Comparison of ENCODE assay signal across 20 cellular contexts in genomic region chr1:240811261-240811660, GRCh38.
A peak's percentile ranks its signal among the peaks of the same experiment; 100 is the strongest.
DNase-seq lines count a peak whose midpoint lies in the region; ATAC-seq, FAIRE-seq and TF ChIP-seq lines count a peak whose summit lies in the region.
"Had no signal": no experiment of that assay in that cellular context is flagged by ENCODE, and none has a peak within 500 bp of the region (broad histone marks: within the 10 kb centered on the region; RNA-seq: fewer than 3 reads in every experiment).

No MANE protein-coding gene starts in this region.

- no peaks in the 10 kb centered on the region; the same call in 1 of the 2 replicates for H3K27me3 Mint-ChIP-seq in HFFc6 (ENCODE audit: insufficient read depth)
- H3K27me3 Mint-ChIP-seq: B cell; CD4-positive, CD25-positive, alpha-beta regulatory T cell had no signal

- FAIRE-seq in pancreas (lab: Jason Lieb, UNC), result no peak
- FAIRE-seq: G401.6, GM12892 had no signal

- DNase-seq in EH (ENCODE audit: low read depth) (peak; percentile 60), HFFc6 (peak; percentile 27), RPMI7951 (ENCODE audit: low read depth) (peak; percentile 19), pancreas (no peak), lower lobe of right lung (no peak)
- no peak for DNase-seq in stimulated activated CD4-positive, alpha-beta T cell treated with anti-CD3 and anti-CD28 coated beads, Interleukin-4, amount 100 ng/mL, for 1 hour
- DNase-seq: 8988T; Caco-2; CD4-positive, CD25-positive, alpha-beta regulatory T cell; CD8-positive, alpha-beta T cell; DMS153; DND-41; H9 had no signal

- H3K27me3 ChIP-seq in pancreas (no peaks in the 10 kb centered on the region), lower lobe of right lung (ENCODE audit: low read depth) (no peaks in the 10 kb centered on the region)
- H3K27me3 ChIP-seq: BLaER1 had no signal

- no peaks in the 10 kb centered on the region for H3K36me3 ChIP-seq in pancreas
- no peaks in the 10 kb centered on the region for H3K36me3 ChIP-seq in lower lobe of right lung
- H3K36me3 ChIP-seq: BLaER1 had no signal

- H3K4me1 Mint-ChIP-seq in HFFc6 (ENCODE audit: low read depth), result peaks cover 50% of the 10 kb centered on the region
- H3K4me1 Mint-ChIP-seq: B cell; CD4-positive, CD25-positive, alpha-beta regulatory T cell; GM23338; H9 had no signal

- H3K4me3 Mint-ChIP-seq in HFFc6, result no peak overlapping the region
- H3K4me3 Mint-ChIP-seq: B cell; CD4-positive, CD25-positive, alpha-beta regulatory T cell; CD8-positive, alpha-beta T cell; GM23338; H9 had no signal

- H3K9me3 ChIP-seq in pancreas, result no peaks in the 10 kb centered on the region
- no peaks in the 10 kb centered on the region for H3K9me3 ChIP-seq in lower lobe of right lung
- H3K9me3 ChIP-seq: BLaER1, Caco-2 had no signal

- no peaks in the 10 kb centered on the region for H3K9me3 Mint-ChIP-seq in HFFc6
- H3K9me3 Mint-ChIP-seq: CD8-positive, alpha-beta T cell; GM23338; H9 had no signal

- H3K4me1 ChIP-seq in pancreas (no peaks in the 10 kb centered on the region), lower lobe of right lung (no peaks in the 10 kb centered on the region)
- H3K4me1 ChIP-seq: BLaER1, Caco-2 had no signal

- ATAC-seq in pancreas (no peak), lower lobe of right lung (no peak)
- ATAC-seq: CD8-positive, alpha-beta T cell; GM23338; HCT116 had no signal

- H3K36me3 Mint-ChIP-seq in HFFc6 (ENCODE audit: low read depth), result peaks cover 9% of the 10 kb centered on the region
- H3K36me3 Mint-ChIP-seq: CD4-positive, CD25-positive, alpha-beta regulatory T cell; CD8-positive, alpha-beta T cell had no signal

- H3K4me3 ChIP-seq in pancreas (no peak overlapping the region), lower lobe of right lung (no peak overlapping the region)
- H3K4me3 ChIP-seq: BLaER1, GM23338 had no signal

- no peak overlapping the region for H3K27ac Mint-ChIP-seq in HFFc6
- H3K27ac Mint-ChIP-seq: B cell; CD4-positive, CD25-positive, alpha-beta regulatory T cell; CD8-positive, alpha-beta T cell; GM23338; H9 had no signal

- no peak for TF ChIP-seq CTCF in HFFc6 (IDR thresholded peaks at IDR 0.05)
- TF ChIP-seq CTCF in pancreas (IDR thresholded peaks at IDR 0.05), result no peak
- TF ChIP-seq CTCF in lower lobe of right lung (IDR thresholded peaks at IDR 0.05), result no peak

- intact Hi-C loops in pancreas (cut with DNase I) (no loop called here), lower lobe of right lung (cut with DNase I) (no loop called here)

- H3K27ac ChIP-seq in pancreas, result no peak overlapping the region
- no peak overlapping the region for H3K27ac ChIP-seq in lower lobe of right lung
- H3K27ac ChIP-seq: BLaER1, C4-2B had no signal

- 68 to 76% methylated on average over 2 of the region's 2 CpGs for WGBS in pancreas, 2 donors

Comparison
In these comparisons a context has a peak if more than half of its experiments do, and no peak if none do; other contexts are left out.
1. DNase-seq: peak in EH (single experiment), HFFc6 (single experiment) and RPMI7951 (single experiment); none in pancreas (0 of 6), lower lobe of right lung (single experiment) and stimulated activated CD4-positive, alpha-beta T cell treated with anti-CD3 and anti-CD28 coated beads, Interleukin-4, amount 100 ng/mL, for 1 hour (single experiment).